24 cellular contexts compared by ENCODE assay signal in genomic region chr11:57501951-57502350, GRCh38. TPM values are rescaled to one million over a fixed set of nuclear protein-coding genes. Genes with fewer than 3 reads are reported as not detected.
DNase-seq lines count a peak whose midpoint lies in the region; ATAC-seq and TF ChIP-seq lines count a peak whose summit lies in the region.
"Had no signal": no experiment of that assay in that cellular context is flagged by ENCODE, and none has a peak within 500 bp of the region (broad histone marks: within the 10 kb centered on the region; RNA-seq: fewer than 3 reads in every experiment).

No MANE protein-coding gene starts in this region.

- no peaks in the 10 kb centered on the region for H3K9me3 ChIP-seq in esophagus muscularis mucosa
- no peaks in the 10 kb centered on the region for H3K9me3 ChIP-seq in MM.1S (replicated peaks; ENCODE audit: insufficient read depth, low read length)
- peaks cover 2% of the 10 kb centered on the region for H3K9me3 ChIP-seq in trophoblast cell (ENCODE audit: insufficient read depth, low read depth, low read length)
- H3K9me3 ChIP-seq: heart right ventricle, testis had no signal

- DNase-seq in A172 (ENCODE audit: low spot score), result peak; percentile 13
- peak in 40 of 76 experiments; percentile 4 to 60 (median 24) for DNase-seq in HUDEP-2 (lab: John Stamatoyannopoulos, UW; ENCODE audit: unreplicated experiment in 76 of 76)
- no peak for DNase-seq in esophagus muscularis mucosa (ENCODE audit: extremely low spot score)
- DNase-seq in mucosa of gallbladder (ENCODE audit: low spot score), result peak; percentile 75
- no peak for DNase-seq in islet precursor cell
- no peak for DNase-seq in MM.1S
- DNase-seq in trophoblast cell, result no peak
- DNase-seq: activated effector memory CD4-positive, alpha-beta T cell treated with Interleukin-2 at 50 U/mL for 16 hours; activated naive CD8-positive, alpha-beta T cell treated with anti-CD3 and anti-CD28 coated beads, Interleukin-2, amount 50 U/mL, for 24 hours; CD4-positive, alpha-beta T cell; NCI-H1105; NCI-H2107; NCI-H524 treated with DMSO at 0.1 percent for 48 hours; occipital lobe; SHP77 treated with DMSO at 0.1 percent for 48 hours; testis had no signal

- H3K4me3 ChIP-seq in esophagus muscularis mucosa (no peak overlapping the region), MM.1S (ENCODE audit: low read length) (no peak overlapping the region), trophoblast cell (ENCODE audit: low read depth, low read length) (no peak overlapping the region)
- H3K4me3 ChIP-seq: heart right ventricle, testis had no signal

- no peak overlapping the region for H4K91ac ChIP-seq in trophoblast cell (ENCODE audit: low read depth, low read length)

- no peak overlapping the region for H2AK5ac ChIP-seq in trophoblast cell (ENCODE audit: low read length)

- no peak overlapping the region for H2BK120ac ChIP-seq in trophoblast cell (ENCODE audit: insufficient read depth, low read length, poor library complexity)

- H3K9ac ChIP-seq in MM.1S (ENCODE audit: low read length), result no peak overlapping the region
- H3K9ac ChIP-seq in trophoblast cell (ENCODE audit: low read length), result no peak overlapping the region

- H2BK5ac ChIP-seq in trophoblast cell (ENCODE audit: low read depth, low read length, poor library complexity), result no peak overlapping the region

- TF ChIP-seq POLR2A in esophagus muscularis mucosa (IDR thresholded peaks at IDR 0.05; ENCODE audit: low read depth), result no peak

- no peak overlapping the region for H4K12ac ChIP-seq in trophoblast cell (ENCODE audit: low read depth, low read length)

- no peaks in the 10 kb centered on the region for H3K79me2 ChIP-seq in MM.1S (ENCODE audit: low read length)
- no peaks in the 10 kb centered on the region for H3K79me2 ChIP-seq in trophoblast cell (ENCODE audit: control insufficient read depth, insufficient read depth, low read length, poor library complexity)

- H3K9me2 ChIP-seq in MM.1S (replicated peaks; ENCODE audit: insufficient read depth, low read length), result no peaks in the 10 kb centered on the region

- peaks cover 0 to 55% (median 7%) of the 10 kb centered on the region in 4 donors for H3K36me3 ChIP-seq in esophagus muscularis mucosa
- H3K36me3 ChIP-seq in MM.1S (replicated peaks; ENCODE audit: insufficient read depth, low read length), result no peaks in the 10 kb centered on the region
- H3K36me3 ChIP-seq in trophoblast cell (ENCODE audit: control insufficient read depth in 1 of 2, insufficient read depth in 2 of 2, low read length in 2 of 2), result no peaks in the 10 kb centered on the region

- H4K20me1 ChIP-seq in MM.1S (ENCODE audit: insufficient read depth, low read length), result no peaks in the 10 kb centered on the region

- H2AFZ ChIP-seq in MM.1S (ENCODE audit: low read length), result no peak overlapping the region
- no peak overlapping the region for H2AFZ ChIP-seq in trophoblast cell (ENCODE audit: insufficient read depth, low read length, poor library complexity)

- H3F3A ChIP-seq in MM.1S (ENCODE audit: insufficient read depth, low read length), result no peaks in the 10 kb centered on the region

- H3K18ac ChIP-seq in trophoblast cell (ENCODE audit: low read length), result no peak overlapping the region

- WGBS in esophagus muscularis mucosa, result 66% methylated on average over 4 of the region's 4 CpGs
- no CpG with 5 or more reads among the region's 4 CpGs for WGBS in trophoblast cell (ENCODE audit: extremely low coverage, insufficient coverage, insufficient read length)

- H3K27me3 ChIP-seq in esophagus muscularis mucosa, result no peaks in the 10 kb centered on the region
- H3K27me3 ChIP-seq in MM.1S (replicated peaks; ENCODE audit: insufficient read depth, low read length), result no peaks in the 10 kb centered on the region
- H3K27me3 ChIP-seq in trophoblast cell (ENCODE audit: insufficient read depth, low read length), result no peaks in the 10 kb centered on the region
- H3K27me3 ChIP-seq: heart right ventricle, testis had no signal

- H3K4me1 ChIP-seq in esophagus muscularis mucosa (peaks cover 30 to 39% (median 32%) of the 10 kb centered on the region in 4 donors), MM.1S (ENCODE audit: low read length) (no peaks in the 10 kb centered on the region), trophoblast cell (ENCODE audit: control insufficient read depth in 1 of 2, insufficient read depth in 2 of 2, low read length in 2 of 2) (peaks cover 3 to 14% of the 10 kb centered on the region in 2 experiments)

- TF ChIP-seq EP300 in esophagus muscularis mucosa (IDR thresholded peaks at IDR 0.05), result no peak

- no peak overlapping the region for H2BK12ac ChIP-seq in trophoblast cell (ENCODE audit: low read length)

- no peak overlapping the region for H3K4me2 ChIP-seq in MM.1S (ENCODE audit: low read depth, low read length)
- H3K4me2 ChIP-seq in trophoblast cell (ENCODE audit: low read length), result no peak overlapping the region

- TF ChIP-seq CTCF in esophagus muscularis mucosa (IDR thresholded peaks at IDR 0.05) (no peak), MM.1S (IDR thresholded peaks at IDR 0.05; ENCODE audit: low read length) (no peak)

- no peak overlapping the region for H4K8ac ChIP-seq in trophoblast cell (ENCODE audit: low read depth, low read length)

- no peak overlapping the region for H3K4ac ChIP-seq in trophoblast cell (ENCODE audit: low read depth, low read length)

- peaks cover 3% of the 10 kb centered on the region for H3K79me1 ChIP-seq in trophoblast cell (ENCODE audit: low read length)

- intact Hi-C loops in esophagus muscularis mucosa (cut with DNase I), result no loop called here

- H3K23ac ChIP-seq in trophoblast cell (ENCODE audit: low read length), result no peak overlapping the region

- no peak overlapping the region for H3K14ac ChIP-seq in trophoblast cell (ENCODE audit: low read length)

- peak overlapping the region in 3 of 4 donors; percentile 14 to 87 (median 78) for H3K27ac ChIP-seq in esophagus muscularis mucosa (replicated peaks in 1 of 4)
- no peak overlapping the region for H3K27ac ChIP-seq in MM.1S (ENCODE audit: low read length)
- H3K27ac ChIP-seq in trophoblast cell (ENCODE audit: low read depth, low read length), result no peak overlapping the region

- no peak for ATAC-seq in GM21423 (IDR thresholded peaks at IDR 0.05; ENCODE audit: unreplicated experiment)
- ATAC-seq: activated naive CD8-positive, alpha-beta T cell treated with anti-CD3 and anti-CD28 coated beads, Interleukin-2, amount 50 U/mL, for 24 hours; HCT116; sciatic nerve had no signal

RNA-seq across cellular contexts. Expression of gene SLC43A1, which starts 13.6 kb away (rescaled TPM):
- 3.4 and 5.2 TPM in 2 replicates for total RNA-seq in A172 (2014; rRNA removed; shearing (Covaris generic))
- total RNA-seq in esophagus muscularis mucosa (10 to 100 TPM; 17.7 to 33.2 (median 23.5) TPM), mucosa of gallbladder (89.5 TPM)
- 0.29 and 0.37 TPM in 2 replicates for polyA plus RNA-seq in trophoblast cell (2013)

RNA-seq across cellular contexts. Expression of gene TIMM10, which starts 28.6 kb away (rescaled TPM):
- total RNA-seq in A172 (2014; rRNA removed; shearing (Covaris generic)), result 59.7 and 95.9 TPM in 2 replicates
- total RNA-seq in esophagus muscularis mucosa (10 to 100 TPM; 41.9 to 49.1 (median 43.1) TPM), mucosa of gallbladder (31.2 TPM)
- polyA plus RNA-seq in trophoblast cell (2013), result 61.0 and 61.7 TPM in 2 replicates

RNA-seq across cellular contexts. Expression of gene SMTNL1, which starts 35.4 kb away (rescaled TPM):
- not detected in 2 replicates for total RNA-seq in A172 (2014; rRNA removed; shearing (Covaris generic))
- total RNA-seq in esophagus muscularis mucosa (not detected), mucosa of gallbladder (not detected)
- polyA plus RNA-seq in trophoblast cell (2013), result 0.04 TPM in 1 of 2 replicates, not detected in the other
- total RNA-seq: bronchial epithelial cell; CD4-positive, alpha-beta T cell; heart right ventricle; LHCN-M2; lung microvascular endothelial cell; occipital lobe; sciatic nerve had no signal
- polyA plus RNA-seq: AG04450, heart right ventricle had no signal

RNA-seq across cellular contexts. Expression of gene RTN4RL2, which starts 41.6 kb away (rescaled TPM):
- 0.64 and 1.6 TPM in 2 replicates for total RNA-seq in A172 (2014; rRNA removed; shearing (Covaris generic))
- 1 to 10 TPM in 1 of 4 donors, under 1 TPM in 2, not detected in 1; 0.33 to 1.1 (median 0.91) TPM for total RNA-seq in esophagus muscularis mucosa
- total RNA-seq in mucosa of gallbladder, result 19.2 TPM
- 0.12 and 0.16 TPM in 2 replicates for polyA plus RNA-seq in trophoblast cell (2013)
- total RNA-seq: bronchial epithelial cell had no signal

Comparison
In these comparisons a context has a peak if more than half of its experiments do, and no peak if none do; other contexts are left out.
1. DNase-seq: peak in A172 (single experiment), HUDEP-2 (40 of 76) and mucosa of gallbladder (single experiment); none in esophagus muscularis mucosa (single experiment), islet precursor cell (single experiment), MM.1S (single experiment) and trophoblast cell (0 of 2).
2. H3K27ac ChIP-seq: peak in esophagus muscularis mucosa (3 of 4); none in MM.1S (single experiment) and trophoblast cell (single experiment).